16 cellular contexts compared by ENCODE assay signal in genomic region chr13:97848886-97849285, GRCh38.
DNase-seq lines count a peak whose midpoint lies in the region; ATAC-seq and TF ChIP-seq lines count a peak whose summit lies in the region.
"Had no signal": no experiment of that assay in that cellular context is flagged by ENCODE, and none has a peak within 500 bp of the region (broad histone marks: within the 10 kb centered on the region; RNA-seq: fewer than 3 reads in every experiment).

No MANE protein-coding gene starts in this region.

- intact Hi-C loops in HCT116 (cut with micrococcal nuclease) (loop anchor here (2.0 kb wide), 1 partner anchor 994 kb away; no protein-coding TSS in a partner anchor), right lobe of liver (cut with DNase I) (no loop called here), testis (cut with DNase I; ENCODE audit: low total_unique reads) (no loop called here)

- H3K4me2 ChIP-seq in HCT116 (ENCODE audit: low read length) = no peak overlapping the region
- H3K4me2 ChIP-seq: PC-9 had no signal

- no peaks in the 10 kb centered on the region for H3K9me2 ChIP-seq in HCT116 (ENCODE audit: insufficient read depth)

- no peaks in the 10 kb centered on the region for H3K9me3 ChIP-seq in HCT116 (ENCODE audit: control insufficient read depth in 1 of 2, insufficient read depth in 1 of 2, low read depth in 1 of 2, low read length in 2 of 2)
- no peaks in the 10 kb centered on the region for H3K9me3 ChIP-seq in right lobe of liver
- H3K9me3 ChIP-seq in testis = no peaks in the 10 kb centered on the region
- H3K9me3 ChIP-seq: HAP-1 had no signal

- no peak overlapping the region for H2AFZ ChIP-seq in HCT116 (ENCODE audit: low read depth, low read length, poor library complexity, severe bottlenecking)
- H2AFZ ChIP-seq: GM23248, PC-9 had no signal

- TF ChIP-seq RAD21 in HCT116 (IDR thresholded peaks at IDR 0.05; ENCODE audit: low read depth) = no peak

- no peaks in the 10 kb centered on the region for H4K20me1 ChIP-seq in HCT116 (ENCODE audit: insufficient read depth)

- 63% methylated on average over 3 of the region's 3 CpGs for WGBS in right lobe of liver (ENCODE audit: insufficient coverage, low coverage, low lambda C conversion rate, missing lambda C conversion rate)
- 55 to 77% methylated on average over 3 of the region's 3 CpGs for WGBS in testis, 2 donors

- H3K9ac ChIP-seq in HCT116 (ENCODE audit: low read length) = no peak overlapping the region
- H3K9ac ChIP-seq: GM23248 had no signal

- CTCF ChIA-PET in HCT116 (lab: Charles Lee) = interaction anchor here (0.8 kb wide), 1 partner anchor 599 kb away, joined by 3 read pairs; no protein-coding TSS in a partner anchor

- RAD21 ChIA-PET in HCT116 (lab: Charles Lee; ENCODE audit: low non-redundant PET in 1 of 2, low total read pairs in 2 of 2, uncharacterized antibody in 2 of 2, unreplicated experiment in 2 of 2) = no interaction called here

- ATAC-seq in GM19351 (IDR thresholded peaks at IDR 0.05; ENCODE audit: unreplicated experiment) (peak; percentile 1), HCT116 (0 out of 2 replicates have a peak, but pooled peaks have one; percentile 20), right lobe of liver (peak; percentile 50 to 79 (median 66))

- TF ChIP-seq CTCF in HCT116 (IDR thresholded peaks at IDR 0.05 in 2 of 3, conservative IDR thresholded peaks at IDR 0.05 in 1 of 3; ENCODE audit: borderline replicate concordance in 1 of 3, insufficient read depth in 1 of 3, low read depth in 2 of 3, low read length in 2 of 3) (no peak), right lobe of liver (IDR thresholded peaks at IDR 0.05) (no peak), coronary artery (IDR thresholded peaks at IDR 0.05) (no peak), testis (IDR thresholded peaks at IDR 0.05) (no peak)

- H3K4me3 ChIP-seq in HCT116 (replicated peaks in 1 of 2; ENCODE audit: low read depth in 1 of 2, low read length in 2 of 2) = no peak overlapping the region
- no peak overlapping the region for H3K4me3 ChIP-seq in right lobe of liver
- no peak overlapping the region for H3K4me3 ChIP-seq in coronary artery
- no peak overlapping the region for H3K4me3 ChIP-seq in testis
- H3K4me3 ChIP-seq: GM23248, HAP-1, PC-9 had no signal

- no peaks in the 10 kb centered on the region for H3K36me3 ChIP-seq in HCT116 (ENCODE audit: control insufficient read depth in 1 of 2, insufficient read depth in 2 of 2, low read length in 2 of 2)
- H3K36me3 ChIP-seq in right lobe of liver = no peaks in the 10 kb centered on the region
- no peaks in the 10 kb centered on the region for H3K36me3 ChIP-seq in testis (ENCODE audit: low read depth, missing control alignments)
- H3K36me3 ChIP-seq: HAP-1 had no signal

- no peaks in the 10 kb centered on the region for H3K4me1 ChIP-seq in HCT116 (ENCODE audit: control insufficient read depth in 1 of 2, insufficient read depth in 2 of 2, low read length in 2 of 2)
- no peaks in the 10 kb centered on the region for H3K4me1 ChIP-seq in right lobe of liver
- H3K4me1 ChIP-seq in testis = no peaks in the 10 kb centered on the region
- H3K4me1 ChIP-seq: HAP-1 had no signal

- H3K79me2 ChIP-seq in HCT116 (ENCODE audit: insufficient read depth, low read length) = no peaks in the 10 kb centered on the region

- BruUV-seq in HCT116 (replicated peaks; lab: Mats Ljungman, UMichigan) = no TSS peak

- DNase-seq in HCT116 (ENCODE audit: low read depth, low spot score) = no peak
- peak; percentile 90 for DNase-seq in dermis blood vessel endothelial cell
- no peak for DNase-seq in right lobe of liver
- no peak for DNase-seq in coronary artery (ENCODE audit: low spot score)
- no peak for DNase-seq in testis
- DNase-seq in OCI-M2 (lab: John Stamatoyannopoulos, UW; ENCODE audit: unreplicated experiment) = no peak
- DNase-seq in activated CD4-positive, alpha-beta T cell treated with anti-CD3 and anti-CD28 coated beads for 1 hour = no peak
- DNase-seq: C1 segment of cervical spinal cord; CD8-positive, alpha-beta memory T cell; KG1; NCI-H1417 treated with DMSO at 0.1 percent for 48 hours had no signal

- POLR2A ChIA-PET in HCT116 (lab: Charles Lee) = no interaction called here

- no peak overlapping the region for H3K27ac ChIP-seq in HCT116 (ENCODE audit: low read depth, low read length)
- no peak overlapping the region for H3K27ac ChIP-seq in right lobe of liver
- no peak overlapping the region for H3K27ac ChIP-seq in coronary artery
- no peak overlapping the region for H3K27ac ChIP-seq in testis
- H3K27ac ChIP-seq: GM23248, PC-9, RWPE1 had no signal

- H3K27me3 ChIP-seq in HCT116 (ENCODE audit: insufficient read depth, low read length) = no peaks in the 10 kb centered on the region
- no peaks in the 10 kb centered on the region for H3K27me3 ChIP-seq in right lobe of liver
- no peaks in the 10 kb centered on the region for H3K27me3 ChIP-seq in testis

- TF ChIP-seq POLR2A in HCT116 (IDR thresholded peaks at IDR 0.05; ENCODE audit: borderline replicate concordance, extremely low read depth, insufficient read depth, insufficient read length) (no peak), right lobe of liver (IDR thresholded peaks at IDR 0.05) (no peak), testis (IDR thresholded peaks at IDR 0.05) (no peak)

TF ChIP-seq in HCT116, 20 proteins besides CTCF, POLR2A, EP300 and RAD21 (continues in another document):
- no peak for TF ChIP-seq SP1 (IDR thresholded peaks at IDR 0.05; ENCODE audit: low read depth)
- no peak for TF ChIP-seq MAX (IDR thresholded peaks at IDR 0.05)
- TF ChIP-seq ZNF274 (IDR thresholded peaks at IDR 0.05; ENCODE audit: low read depth, low read length) = no peak
- TF ChIP-seq CEBPB (IDR thresholded peaks at IDR 0.05; ENCODE audit: low read depth) = no peak
- no peak for TF ChIP-seq FOSL1 (IDR thresholded peaks at IDR 0.05; ENCODE audit: low read depth)
- no peak for TF ChIP-seq CBX3 (IDR thresholded peaks at IDR 0.05; ENCODE audit: low read depth)
- no peak for TF ChIP-seq ZFX (IDR thresholded peaks at IDR 0.05)
- no peak for TF ChIP-seq ATF3 (IDR thresholded peaks at IDR 0.05)
- TF ChIP-seq YY1 (IDR thresholded peaks at IDR 0.05; ENCODE audit: extremely low read depth, insufficient replicate concordance, low read depth, low read length) = no peak
- no peak for TF ChIP-seq ELF1 (IDR thresholded peaks at IDR 0.05; ENCODE audit: borderline replicate concordance, low read depth)
- no peak for TF ChIP-seq POLR2AphosphoS5 (IDR thresholded peaks at IDR 0.05; ENCODE audit: low read depth, low read length)
- TF ChIP-seq SRF (IDR thresholded peaks at IDR 0.05; ENCODE audit: low read depth) = no peak
- TF ChIP-seq JUND (IDR thresholded peaks at IDR 0.05) = no peak
- TF ChIP-seq EZH2phosphoT487 (IDR thresholded peaks at IDR 0.05; ENCODE audit: borderline replicate concordance) = no peak
- no peak for TF ChIP-seq EGR1 (IDR thresholded peaks at IDR 0.05; ENCODE audit: low read depth)
- no peak for TF ChIP-seq REST (IDR thresholded peaks at IDR 0.05; ENCODE audit: low read depth)
- TF ChIP-seq TCF7L2 (IDR thresholded peaks at IDR 0.05; ENCODE audit: borderline replicate concordance, extremely low read depth, insufficient read depth, insufficient read length) = no peak
- TF ChIP-seq ZBTB33 (IDR thresholded peaks at IDR 0.05; ENCODE audit: extremely low read depth, insufficient replicate concordance, low read length) = no peak

Comparison
In these comparisons a context has a peak if more than half of its experiments do, and no peak if none do; other contexts are left out.
1. ATAC-seq: peak in every context shown above with its lines; median percentile 66 in right lobe of liver; 20 in HCT116; 1 in GM19351.